Comparison of ENCODE assay signal across 28 cellular contexts in genomic region chr1:46714976-46715375, GRCh38. TPM values are rescaled to one million over a fixed set of nuclear protein-coding genes. Genes with fewer than 3 reads are reported as not detected.
"Had no signal": no experiment of that assay in that cellular context is flagged by ENCODE, and none has a peak within 500 bp of the region (broad histone marks: within the 10 kb centered on the region; RNA-seq: fewer than 3 reads in every experiment).

No MANE protein-coding gene starts in this region.

- H3K4me3 Mint-ChIP-seq: activated B cell treated with CpG ODN at 0.5 μM for 24 hours; activated CD4-positive, alpha-beta memory T cell treated with anti-CD3 and anti-CD28 coated beads for 36 hours; activated naive CD4-positive, alpha-beta T cell treated with anti-CD3 and anti-CD28 coated beads, Interleukin-2, amount 10 ng/mL, durations not matched to agents 7 days and 5 days; activated T-cell treated with anti-CD3 and anti-CD28 coated beads, Interleukin-2, amount 50 U/mL, for 72 hours; natural killer cell; stimulated activated effector memory CD8-positive, alpha-beta T cell treated with anti-CD3 and anti-CD28 coated beads, Interleukin-12 subunit alpha, Interleukin-12 subunit beta, amount 100 ng/mL, for 72 hours; stimulated activated naive CD8-positive, alpha-beta T cell treated with anti-CD3 and anti-CD28 coated beads, Interleukin-15, amount 100 ng/mL, for 72 hours had no signal

- H3K27ac Mint-ChIP-seq: activated B cell treated with CpG ODN at 0.5 μM for 24 hours; activated CD4-positive, alpha-beta memory T cell treated with anti-CD3 and anti-CD28 coated beads for 36 hours; activated naive CD4-positive, alpha-beta T cell treated with anti-CD3 and anti-CD28 coated beads, Interleukin-2, amount 10 ng/mL, durations not matched to agents 7 days and 5 days; activated T-cell treated with anti-CD3 and anti-CD28 coated beads, Interleukin-2, amount 50 U/mL, for 72 hours; stimulated activated effector memory CD8-positive, alpha-beta T cell treated with anti-CD3 and anti-CD28 coated beads, Interleukin-12 subunit alpha, Interleukin-12 subunit beta, amount 100 ng/mL, for 72 hours; stimulated activated naive CD8-positive, alpha-beta T cell treated with anti-CD3 and anti-CD28 coated beads, Interleukin-15, amount 100 ng/mL, for 72 hours had no signal

- H3K27ac ChIP-seq: brain microvascular endothelial cell, esophagus muscularis mucosa, ovary, suprapubic skin, tibial nerve had no signal

- H3K36me3 ChIP-seq: ovary had no signal

- H3K36me3 Mint-ChIP-seq: natural killer cell had no signal

- ATAC-seq: activated T-cell treated with anti-CD3 and anti-CD28 coated beads, Interleukin-2, amount 50 U/mL, for 72 hours; left ventricle myocardium superior; natural killer cell; sciatic nerve; stimulated activated effector memory CD8-positive, alpha-beta T cell treated with anti-CD3 and anti-CD28 coated beads, Interleukin-12 subunit alpha, Interleukin-12 subunit beta, amount 100 ng/mL, for 72 hours; stimulated activated naive CD8-positive, alpha-beta T cell treated with anti-CD3 and anti-CD28 coated beads, Interleukin-15, amount 100 ng/mL, for 72 hours had no signal

- H3K27me3 ChIP-seq: brain microvascular endothelial cell, esophagus muscularis mucosa, ovary, suprapubic skin, tibial nerve had no signal

- H3K4me3 ChIP-seq: esophagus muscularis mucosa, ovary, suprapubic skin, tibial nerve had no signal

- H3K9me3 Mint-ChIP-seq: activated B cell treated with CpG ODN at 0.5 μM for 24 hours; activated CD4-positive, alpha-beta memory T cell treated with anti-CD3 and anti-CD28 coated beads for 36 hours; activated naive CD4-positive, alpha-beta T cell treated with anti-CD3 and anti-CD28 coated beads, Interleukin-2, amount 10 ng/mL, durations not matched to agents 7 days and 5 days; natural killer cell; stimulated activated effector memory CD8-positive, alpha-beta T cell treated with anti-CD3 and anti-CD28 coated beads, Interleukin-12 subunit alpha, Interleukin-12 subunit beta, amount 100 ng/mL, for 72 hours; stimulated activated naive CD8-positive, alpha-beta T cell treated with anti-CD3 and anti-CD28 coated beads, Interleukin-15, amount 100 ng/mL, for 72 hours had no signal

- H3K9me3 ChIP-seq: esophagus muscularis mucosa, ovary, suprapubic skin, tibial nerve had no signal

- H3K27me3 Mint-ChIP-seq: activated B cell treated with CpG ODN at 0.5 μM for 24 hours; activated CD4-positive, alpha-beta memory T cell treated with anti-CD3 and anti-CD28 coated beads for 36 hours; activated naive CD4-positive, alpha-beta T cell treated with anti-CD3 and anti-CD28 coated beads, Interleukin-2, amount 10 ng/mL, durations not matched to agents 7 days and 5 days; stimulated activated naive CD8-positive, alpha-beta T cell treated with anti-CD3 and anti-CD28 coated beads, Interleukin-15, amount 100 ng/mL, for 72 hours had no signal

- DNase-seq: activated B cell treated with CpG ODN at 0.5 μM for 24 hours; activated CD4-positive, alpha-beta memory T cell treated with anti-CD3 and anti-CD28 coated beads for 36 hours; activated CD4-positive, alpha-beta T cell treated with anti-CD3 and anti-CD28 coated beads for 4 hours; activated effector memory CD4-positive, alpha-beta T cell treated with anti-CD3 and anti-CD28 coated beads, Interleukin-2, amount 50 U/mL, for 16 hours; activated naive CD4-positive, alpha-beta T cell treated with anti-CD3 and anti-CD28 coated beads, Interleukin-2, amount 10 ng/mL, durations not matched to agents 7 days and 5 days; activated T-cell treated with anti-CD3 and anti-CD28 coated beads, Interleukin-2, amount 50 U/mL, for 72 hours; aorta; brain microvascular endothelial cell; central memory CD4-positive, alpha-beta T cell; effector memory CD4-positive, alpha-beta T cell; hypothalamus; left ventricle myocardium superior; mammary epithelial cell; midbrain; natural killer cell; ovary; small intestine; stimulated activated CD4-positive, alpha-beta T cell treated with anti-CD3 and anti-CD28 coated beads, Interleukin-2, amount 100 ng/mL, for 24 hours; stimulated activated naive CD8-positive, alpha-beta T cell treated with anti-CD3 and anti-CD28 coated beads, Interleukin-15, amount 100 ng/mL, for 72 hours had no signal

RNA-seq across cellular contexts. Expression of gene TEX38, which starts 43.3 kb away (rescaled TPM):
- total RNA-seq: activated B cell treated with CpG ODN at 0.5 μM for 24 hours; aorta; dermis microvascular lymphatic vessel endothelial cell; esophagus muscularis mucosa; frontal cortex; left ventricle myocardium superior; mammary epithelial cell; pulmonary artery endothelial cell; sciatic nerve; suprapubic skin; T-helper 2 cell treated with Interferon-gamma antibody and Interleukin-4, amounts not matched to agents 100 ng/mL and 5 ng/mL, for 36 hours; tibial nerve had no signal
